20 cellular contexts compared by ENCODE assay signal in the genomic region with DNA sequence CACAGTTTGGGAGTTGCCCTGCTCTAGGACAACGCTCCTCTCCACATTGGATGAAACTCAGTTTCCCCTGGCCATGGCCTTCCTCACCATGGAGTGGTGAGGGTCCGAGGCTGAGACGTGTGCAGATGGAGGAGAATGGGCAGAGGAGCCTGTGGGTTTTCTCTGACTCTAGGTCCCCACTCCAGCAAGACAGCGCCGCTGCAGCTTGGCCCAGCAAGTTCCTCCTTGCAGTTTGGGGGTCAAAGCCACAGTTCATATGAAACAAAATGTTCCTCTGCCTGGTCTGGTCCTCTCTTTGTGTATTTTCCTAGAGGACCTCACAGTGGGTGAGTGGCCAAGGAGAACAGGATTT. TPM values are rescaled to one million over a fixed set of nuclear protein-coding genes. Genes with fewer than 3 reads are reported as not detected.
DNase-seq lines count a peak whose midpoint lies in the region; ATAC-seq and TF ChIP-seq lines count a peak whose summit lies in the region.
"Had no signal": no experiment of that assay in that cellular context is flagged by ENCODE, and none has a peak within 500 bp of the region (broad histone marks: within the 10 kb centered on the region; RNA-seq: fewer than 3 reads in every experiment).

No MANE protein-coding gene starts in this region.

- peaks cover 52% of the 10 kb centered on the region for H3F3A ChIP-seq in GM23338 (replicated peaks; ENCODE audit: low read depth)

- H3K9me3 Mint-ChIP-seq in T-helper 2 cell treated with Interferon-gamma antibody and Interleukin-4, amounts not matched to agents 5 μg/mL and 100 μg/mL, for 36 hours = no peaks in the 10 kb centered on the region
- peaks cover 30% of the 10 kb centered on the region for H3K9me3 Mint-ChIP-seq in GM23338
- no peaks in the 10 kb centered on the region for H3K9me3 Mint-ChIP-seq in activated T-helper 1 cell treated with anti-CD3 and anti-CD28 coated beads, Interleukin-12 subunit alpha, Interleukin-12 subunit beta, Interleukin-2, Interleukin-4 antibody, amounts not matched to agents 30 ng/mL and 10 ng/mL and 1 ng/mL, durations not matched to agents 14 hours and 24 hours and 36 hours
- no peaks in the 10 kb centered on the region for H3K9me3 Mint-ChIP-seq in natural killer cell treated with Interleukin-12 subunit alpha and Interleukin-12 subunit beta and Interleukin-15 and Interleukin-18, amount 100 ng/mL, for 72 hours
- H3K9me3 Mint-ChIP-seq: mesothelial cell of epicardium, type B pancreatic cell had no signal

- H3K27me3 ChIP-seq in GM23338 (ENCODE audit: insufficient read depth) = no peaks in the 10 kb centered on the region
- H3K27me3 ChIP-seq: Peyer's patch had no signal

- H3K9me2 ChIP-seq in GM23338 (ENCODE audit: insufficient read depth) = no peaks in the 10 kb centered on the region
- H3K9me2 ChIP-seq: SK-N-SH had no signal

- no peaks in the 10 kb centered on the region for H3K36me3 ChIP-seq in GM23338 (ENCODE audit: insufficient read depth)
- H3K36me3 ChIP-seq: Peyer's patch had no signal

- H4K20me1 ChIP-seq in GM23338 (replicated peaks; ENCODE audit: insufficient read depth) = peaks cover 26% of the 10 kb centered on the region

- no peak overlapping the region for H3K4me2 ChIP-seq in GM23338
- H3K4me2 ChIP-seq: SK-N-SH had no signal

- intact Hi-C loops in activated T-helper 1 cell treated with anti-CD3 and anti-CD28 coated beads, Interleukin-12 subunit alpha, Interleukin-12 subunit beta, Interleukin-2, Interleukin-4 antibody, amounts not matched to agents 30 ng/mL and 10 ng/mL and 1 ng/mL, durations not matched to agents 14 hours and 24 hours and 36 hours (cut with micrococcal nuclease) = no loop called here

- peak overlapping the region; percentile 74 for H3K4me3 Mint-ChIP-seq in T-helper 2 cell treated with Interferon-gamma antibody and Interleukin-4, amounts not matched to agents 5 μg/mL and 100 μg/mL, for 36 hours
- H3K4me3 Mint-ChIP-seq in GM23338 = no peak overlapping the region
- peak overlapping the region; percentile 51 for H3K4me3 Mint-ChIP-seq in activated T-helper 1 cell treated with anti-CD3 and anti-CD28 coated beads, Interleukin-12 subunit alpha, Interleukin-12 subunit beta, Interleukin-2, Interleukin-4 antibody, amounts not matched to agents 30 ng/mL and 10 ng/mL and 1 ng/mL, durations not matched to agents 14 hours and 24 hours and 36 hours
- peak overlapping the region; percentile 53 for H3K4me3 Mint-ChIP-seq in natural killer cell treated with Interleukin-12 subunit alpha and Interleukin-12 subunit beta and Interleukin-15 and Interleukin-18, amount 100 ng/mL, for 72 hours
- H3K4me3 Mint-ChIP-seq: mesothelial cell of epicardium, type B pancreatic cell had no signal

- DNase-seq in T-helper 2 cell treated with Interferon-gamma antibody and Interleukin-4, amounts not matched to agents 5 μg/mL and 100 μg/mL, for 36 hours (ENCODE audit: low spot score) = no peak
- no peak for DNase-seq in T-helper 2 cell
- no peak for DNase-seq in GM23338 (ENCODE audit: low spot score)
- DNase-seq in activated T-helper 1 cell treated with anti-CD3 and anti-CD28 coated beads, Interleukin-12 subunit alpha, Interleukin-12 subunit beta, Interleukin-2, Interleukin-4 antibody, amounts not matched to agents 30 ng/mL and 10 ng/mL and 1 ng/mL, durations not matched to agents 14 hours and 24 hours and 36 hours (ENCODE audit: low spot score) = no peak
- DNase-seq in natural killer cell treated with Interleukin-12 subunit alpha and Interleukin-12 subunit beta and Interleukin-15 and Interleukin-18, amount 100 ng/mL, for 72 hours (ENCODE audit: low spot score) = no peak
- DNase-seq in NCI-H1092 treated with DMSO at 0.1 percent for 48 hours (lab: John Stamatoyannopoulos, UW) = no peak
- DNase-seq: amygdala, KG1, left cardiac atrium, NCI-H1417, NCI-H748 treated with DMSO at 0.1 percent for 48 hours, SK-N-SH had no signal

- peak overlapping the region; percentile 55; the same call in 1 of the 2 replicates for H3K27ac ChIP-seq in GM23338 (ENCODE audit: low read depth)

- no peaks in the 10 kb centered on the region for H3K27me3 Mint-ChIP-seq in T-helper 2 cell treated with Interferon-gamma antibody and Interleukin-4, amounts not matched to agents 5 μg/mL and 100 μg/mL, for 36 hours (ENCODE audit: low read depth)
- peaks cover 59% of the 10 kb centered on the region for H3K27me3 Mint-ChIP-seq in GM23338 (ENCODE audit: insufficient read depth, low read depth, poor library complexity)
- H3K27me3 Mint-ChIP-seq in activated T-helper 1 cell treated with anti-CD3 and anti-CD28 coated beads, Interleukin-12 subunit alpha, Interleukin-12 subunit beta, Interleukin-2, Interleukin-4 antibody, amounts not matched to agents 30 ng/mL and 10 ng/mL and 1 ng/mL, durations not matched to agents 14 hours and 24 hours and 36 hours (ENCODE audit: insufficient read depth) = no peaks in the 10 kb centered on the region
- H3K27me3 Mint-ChIP-seq in natural killer cell treated with Interleukin-12 subunit alpha and Interleukin-12 subunit beta and Interleukin-15 and Interleukin-18, amount 100 ng/mL, for 72 hours = no peaks in the 10 kb centered on the region

- peaks cover 69% of the 10 kb centered on the region for H3K4me1 Mint-ChIP-seq in T-helper 2 cell treated with Interferon-gamma antibody and Interleukin-4, amounts not matched to agents 5 μg/mL and 100 μg/mL, for 36 hours (ENCODE audit: low read depth)
- H3K4me1 Mint-ChIP-seq in GM23338 = peaks cover 3% of the 10 kb centered on the region
- peaks cover 72% of the 10 kb centered on the region for H3K4me1 Mint-ChIP-seq in activated T-helper 1 cell treated with anti-CD3 and anti-CD28 coated beads, Interleukin-12 subunit alpha, Interleukin-12 subunit beta, Interleukin-2, Interleukin-4 antibody, amounts not matched to agents 30 ng/mL and 10 ng/mL and 1 ng/mL, durations not matched to agents 14 hours and 24 hours and 36 hours (ENCODE audit: low read depth)
- H3K4me1 Mint-ChIP-seq in natural killer cell treated with Interleukin-12 subunit alpha and Interleukin-12 subunit beta and Interleukin-15 and Interleukin-18, amount 100 ng/mL, for 72 hours (ENCODE audit: low read depth in 2 of 2) = peaks cover 49 to 65% of the 10 kb centered on the region in 2 donors

- H3K36me3 Mint-ChIP-seq in T-helper 2 cell treated with Interferon-gamma antibody and Interleukin-4, amounts not matched to agents 5 μg/mL and 100 μg/mL, for 36 hours (ENCODE audit: low read depth) = peaks cover 52% of the 10 kb centered on the region
- H3K36me3 Mint-ChIP-seq in GM23338 (ENCODE audit: low read depth) = peaks cover 40% of the 10 kb centered on the region
- H3K36me3 Mint-ChIP-seq in activated T-helper 1 cell treated with anti-CD3 and anti-CD28 coated beads, Interleukin-12 subunit alpha, Interleukin-12 subunit beta, Interleukin-2, Interleukin-4 antibody, amounts not matched to agents 30 ng/mL and 10 ng/mL and 1 ng/mL, durations not matched to agents 14 hours and 24 hours and 36 hours (ENCODE audit: low read depth) = peaks cover 26% of the 10 kb centered on the region
- H3K36me3 Mint-ChIP-seq in natural killer cell treated with Interleukin-12 subunit alpha and Interleukin-12 subunit beta and Interleukin-15 and Interleukin-18, amount 100 ng/mL, for 72 hours = no peaks in the 10 kb centered on the region
- H3K36me3 Mint-ChIP-seq: mesothelial cell of epicardium, type B pancreatic cell had no signal

- H3K4me3 ChIP-seq in GM23338 = no peak overlapping the region

- no peak for TF ChIP-seq CTCF in GM23338 (conservative IDR thresholded peaks at IDR 0.05; ENCODE audit: low read depth in 2 of 2)

- no peak overlapping the region for H2AFZ ChIP-seq in GM23338

- no peaks in the 10 kb centered on the region for H3K79me2 ChIP-seq in GM23338 (replicated peaks; ENCODE audit: insufficient read depth)

- H3K4me1 ChIP-seq in GM23338 (ENCODE audit: insufficient read depth) = peaks cover 3% of the 10 kb centered on the region; the same call in 1 of the 2 replicates

- ATAC-seq in GM23338 = no peak
- ATAC-seq in natural killer cell treated with Interleukin-12 subunit alpha and Interleukin-12 subunit beta and Interleukin-15 and Interleukin-18, amount 100 ng/mL, for 72 hours = no peak
- ATAC-seq in GM18868 (IDR thresholded peaks at IDR 0.05; ENCODE audit: unreplicated experiment) = no peak
- no peak for ATAC-seq in GM19463 (IDR thresholded peaks at IDR 0.05; ENCODE audit: unreplicated experiment)
- ATAC-seq: left cardiac atrium had no signal

- H3K27ac Mint-ChIP-seq in T-helper 2 cell treated with Interferon-gamma antibody and Interleukin-4, amounts not matched to agents 5 μg/mL and 100 μg/mL, for 36 hours = peak overlapping the region; percentile 39
- no peak overlapping the region for H3K27ac Mint-ChIP-seq in GM23338
- H3K27ac Mint-ChIP-seq in activated T-helper 1 cell treated with anti-CD3 and anti-CD28 coated beads, Interleukin-12 subunit alpha, Interleukin-12 subunit beta, Interleukin-2, Interleukin-4 antibody, amounts not matched to agents 30 ng/mL and 10 ng/mL and 1 ng/mL, durations not matched to agents 14 hours and 24 hours and 36 hours = peak overlapping the region; percentile 71
- H3K27ac Mint-ChIP-seq in natural killer cell treated with Interleukin-12 subunit alpha and Interleukin-12 subunit beta and Interleukin-15 and Interleukin-18, amount 100 ng/mL, for 72 hours = peak overlapping the region; percentile 85 to 99
- H3K27ac Mint-ChIP-seq: mesothelial cell of epicardium, type B pancreatic cell had no signal

RNA-seq across cellular contexts. Expression of a gene that starts 2.3 kb away (rescaled TPM):
- not detected in 2 replicates for total RNA-seq in GM23338 (2014; rRNA removed; shearing (Covaris generic))
- 2.0 and 3.2 TPM in 2 replicates for polyA plus RNA-seq in GM23338 (2016; fragmentation: Nextera tagmentation; extraction: Ambion mirVana)
- 21.3 and 24.6 TPM in 2 replicates for total RNA-seq in activated T-helper 1 cell treated with anti-CD3 and anti-CD28 coated beads, Interleukin-12 subunit alpha, Interleukin-12 subunit beta, Interleukin-2, Interleukin-4 antibody, amounts not matched to agents 30 ng/mL and 10 ng/mL and 1 ng/mL, durations not matched to agents 14 hours and 24 hours and 36 hours
- 10 to 100 TPM; 15.1 to 17.9 TPM for total RNA-seq in natural killer cell treated with Interleukin-12 subunit alpha and Interleukin-12 subunit beta and Interleukin-15 and Interleukin-18, amount 100 ng/mL, for 72 hours
- total RNA-seq: mesothelial cell of epicardium, osteocyte had no signal
- polyA plus RNA-seq: SK-N-SH had no signal

RNA-seq across cellular contexts. Expression of a gene that starts 34.6 kb away (rescaled TPM):
- not detected in 2 replicates for total RNA-seq in GM23338 (2014; rRNA removed; shearing (Covaris generic))
- polyA plus RNA-seq in GM23338 (2016; fragmentation: Nextera tagmentation; extraction: Ambion mirVana) = not detected in 2 replicates
- not detected in 2 replicates for total RNA-seq in activated T-helper 1 cell treated with anti-CD3 and anti-CD28 coated beads, Interleukin-12 subunit alpha, Interleukin-12 subunit beta, Interleukin-2, Interleukin-4 antibody, amounts not matched to agents 30 ng/mL and 10 ng/mL and 1 ng/mL, durations not matched to agents 14 hours and 24 hours and 36 hours
- not detected for total RNA-seq in natural killer cell treated with Interleukin-12 subunit alpha and Interleukin-12 subunit beta and Interleukin-15 and Interleukin-18, amount 100 ng/mL, for 72 hours
- total RNA-seq: A172, Daoy, left cardiac atrium, osteocyte had no signal
- polyA plus RNA-seq: SK-N-SH had no signal

RNA-seq across cellular contexts. Expression of a gene that starts 47.1 kb away (rescaled TPM):
- 179 and 192 TPM in 2 replicates for total RNA-seq in GM23338 (2014; rRNA removed; shearing (Covaris generic))
- polyA plus RNA-seq in GM23338 (2016; fragmentation: Nextera tagmentation; extraction: Ambion mirVana) = 110 and 120 TPM in 2 replicates
- total RNA-seq in activated T-helper 1 cell treated with anti-CD3 and anti-CD28 coated beads, Interleukin-12 subunit alpha, Interleukin-12 subunit beta, Interleukin-2, Interleukin-4 antibody, amounts not matched to agents 30 ng/mL and 10 ng/mL and 1 ng/mL, durations not matched to agents 14 hours and 24 hours and 36 hours = 134 and 140 TPM in 2 replicates
- total RNA-seq in natural killer cell treated with Interleukin-12 subunit alpha and Interleukin-12 subunit beta and Interleukin-15 and Interleukin-18, amount 100 ng/mL, for 72 hours = 100 to 1,000 TPM in 1 of 2 donors, 10 to 100 TPM in 1; 63.4 to 174 TPM

Comparison
In these comparisons a context has a peak if more than half of its experiments do, and no peak if none do; other contexts are left out.
1. RNA of a gene that starts 2.3 kb away (total RNA-seq): 21.3 to 24.6 TPM in activated T-helper 1 cell treated with anti-CD3 and anti-CD28 coated beads, Interleukin-12 subunit alpha, Interleukin-12 subunit beta, Interleukin-2, Interleukin-4 antibody, amounts not matched to agents 30 ng/mL and 10 ng/mL and 1 ng/mL, durations not matched to agents 14 hours and 24 hours and 36 hours and 15.1 to 17.9 TPM in natural killer cell treated with Interleukin-12 subunit alpha and Interleukin-12 subunit beta and Interleukin-15 and Interleukin-18, amount 100 ng/mL, for 72 hours; not detected in GM23338; every median in the first group is over 10 times any median in the second.